16 cellular contexts compared by ENCODE assay signal in the genomic region with DNA sequence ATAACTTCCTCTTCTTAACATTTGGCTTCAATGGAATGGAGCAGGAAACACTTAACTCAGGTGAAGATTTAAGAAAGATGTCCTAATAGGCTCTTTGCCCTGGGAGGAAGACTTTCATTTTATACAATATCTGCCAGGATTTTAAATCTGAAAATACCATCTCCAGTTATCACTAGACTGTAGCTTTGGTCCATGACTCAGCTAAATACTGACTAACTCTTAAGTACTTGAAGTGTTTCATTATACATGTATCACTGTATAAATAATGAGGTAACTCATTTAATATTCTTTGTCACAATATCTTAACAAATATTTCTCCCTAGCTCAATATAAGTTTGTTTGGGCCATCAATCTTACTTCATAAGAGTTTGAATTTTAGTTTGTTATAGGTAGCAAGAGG. TPM values are rescaled to one million over a fixed set of nuclear protein-coding genes. Genes with fewer than 3 reads are reported as not detected.
DNase-seq lines count a peak whose midpoint lies in the region; ATAC-seq and TF ChIP-seq lines count a peak whose summit lies in the region.
"Had no signal": no experiment of that assay in that cellular context is flagged by ENCODE, and none has a peak within 500 bp of the region (broad histone marks: within the 10 kb centered on the region; RNA-seq: fewer than 3 reads in every experiment).

No MANE protein-coding gene starts in this region.

- H3K27me3 ChIP-seq in testis, result no peaks in the 10 kb centered on the region
- H3K27me3 ChIP-seq: heart right ventricle, suprapubic skin had no signal

- TF ChIP-seq CTCF in choroid plexus epithelial cell (conservative IDR thresholded peaks at IDR 0.05; ENCODE audit: low read depth, low read length), result no peak
- TF ChIP-seq CTCF in testis (IDR thresholded peaks at IDR 0.05), result no peak

- ATAC-seq in GM18867 (IDR thresholded peaks at IDR 0.05; ENCODE audit: unreplicated experiment), result no peak
- ATAC-seq: heart right ventricle had no signal

- no peaks in the 10 kb centered on the region for H3K9me3 ChIP-seq in testis
- H3K9me3 ChIP-seq: suprapubic skin had no signal

- no peaks in the 10 kb centered on the region for H3K36me3 ChIP-seq in testis (ENCODE audit: low read depth, missing control alignments)
- H3K36me3 ChIP-seq: suprapubic skin had no signal

- intact Hi-C loops in testis (cut with DNase I; ENCODE audit: low total_unique reads), result no loop called here

- no peaks in the 10 kb centered on the region for H3K4me1 ChIP-seq in testis
- H3K4me1 ChIP-seq: suprapubic skin had no signal

- H3K4me3 ChIP-seq in choroid plexus epithelial cell (ENCODE audit: low read depth, low read length), result no peak overlapping the region
- H3K4me3 ChIP-seq in testis, result no peak overlapping the region
- H3K4me3 ChIP-seq: heart right ventricle, suprapubic skin had no signal

- H3K27ac ChIP-seq in testis, result no peak overlapping the region
- H3K27ac ChIP-seq: suprapubic skin had no signal

- peak; percentile 66 for DNase-seq in DMS53 (lab: John Stamatoyannopoulos, UW)
- DNase-seq in M059J (ENCODE audit: low read depth), result peak; percentile 77
- DNase-seq in choroid plexus epithelial cell (ENCODE audit: low read depth), result peak; percentile 69
- peak; percentile 34 for DNase-seq in non-pigmented ciliary epithelial cell (ENCODE audit: low read depth)
- no peak for DNase-seq in testis
- no peak for DNase-seq in MV-4-11 (lab: John Stamatoyannopoulos, UW)
- no peak for DNase-seq in islet precursor cell
- DNase-seq: activated effector memory CD4-positive, alpha-beta T cell treated with anti-CD3 and anti-CD28 coated beads, Interleukin-2, amount 50 U/mL, for 16 hours; cortex of kidney; DND-41; heart right ventricle; midbrain; NCI-H524; SIG-M5 had no signal

- no peak for TF ChIP-seq POLR2A in testis (IDR thresholded peaks at IDR 0.05)

RNA-seq across cellular contexts. Expression of gene RBKS, which starts 34.7 kb away (rescaled TPM):
- total RNA-seq in M059J (2014; rRNA removed; shearing (Covaris generic)), result 3.2 and 4.9 TPM in 2 replicates
- total RNA-seq in testis, result 1 to 10 TPM; 6.1 to 6.3 TPM
- polyA plus RNA-seq in testis (ENCODE audit: insufficient read depth, low read depth, low replicate concordance), result 18.4 TPM

RNA-seq across cellular contexts. Expression of gene BABAM2, which starts 35.1 kb away (rescaled TPM):
- 41.8 and 51.8 TPM in 2 replicates for total RNA-seq in M059J (2014; rRNA removed; shearing (Covaris generic))
- 10 to 100 TPM; 49.2 to 59.1 TPM for total RNA-seq in testis
- polyA plus RNA-seq in testis (ENCODE audit: insufficient read depth, low read depth, low replicate concordance), result 70.6 TPM

Comparison
In these comparisons a context has a peak if more than half of its experiments do, and no peak if none do; other contexts are left out.
1. DNase-seq: peak in DMS53 (single experiment), M059J (single experiment), choroid plexus epithelial cell (single experiment) and non-pigmented ciliary epithelial cell (single experiment); none in testis (single experiment), MV-4-11 (single experiment) and islet precursor cell (single experiment).